18 cellular contexts compared by ENCODE assay signal in the genomic region with DNA sequence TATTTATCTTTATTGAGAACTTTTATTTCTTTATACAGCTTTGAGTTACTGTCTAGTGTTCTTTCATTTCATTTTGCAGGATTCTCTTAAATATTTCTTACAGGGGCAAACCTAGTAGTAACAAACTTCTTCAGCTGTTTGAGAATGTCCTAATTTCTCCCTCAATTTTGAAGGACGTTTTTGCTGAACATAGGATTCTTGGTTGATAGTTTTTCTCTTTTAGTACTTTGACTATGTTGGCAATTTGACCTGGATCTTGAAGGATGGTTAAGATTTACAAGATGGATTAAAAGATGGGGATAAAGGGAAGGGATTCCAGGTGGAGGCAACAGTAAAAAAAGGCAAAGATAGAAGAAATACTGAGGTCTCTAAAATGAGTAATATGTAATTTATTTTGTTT.
"Had no signal": no experiment of that assay in that cellular context is flagged by ENCODE, and none has a peak within 500 bp of the region (broad histone marks: within the 10 kb centered on the region; RNA-seq: fewer than 3 reads in every experiment).

No MANE protein-coding gene starts in this region.

- ATAC-seq: effector memory CD8-positive, alpha-beta T cell; left lobe of liver; natural killer cell; pancreas; right lobe of liver had no signal

- H3K9me3 ChIP-seq: right lobe of liver had no signal

- H3K4me3 ChIP-seq: esophagus squamous epithelium, lung, pancreas, right lobe of liver, stomach, tibial artery had no signal

- FAIRE-seq: endometrium, keratinocyte had no signal

- H3K4me1 ChIP-seq: esophagus squamous epithelium, pancreas, tibial artery had no signal

- DNase-seq: cortex of kidney; effector memory CD8-positive, alpha-beta T cell; esophagus squamous epithelium; foreskin melanocyte; natural killer cell; occipital lobe; pancreas; right lobe of liver; small intestine; stimulated activated CD4-positive, alpha-beta T cell treated with anti-CD3 and anti-CD28 coated beads, Interleukin-15, amount 100 ng/mL, for 24 hours; stimulated activated CD4-positive, alpha-beta T cell treated with anti-CD3 and anti-CD28 coated beads, Interleukin-2, amount 100 ng/mL, for 48 hours; stimulated activated naive CD4-positive, alpha-beta T cell; stomach; tibial artery had no signal

- H3K27ac ChIP-seq: esophagus squamous epithelium, pancreas, right lobe of liver, stomach, tibial artery had no signal

- H3K36me3 ChIP-seq: pancreas, right lobe of liver had no signal
